Comparison of ENCODE assay signal across 27 cellular contexts in genomic region chr20:34773726-34774125, GRCh38.
"Had no signal": no experiment of that assay in that cellular context is flagged by ENCODE, and none has a peak within 500 bp of the region (broad histone marks: within the 10 kb centered on the region; RNA-seq: fewer than 3 reads in every experiment).

No MANE protein-coding gene starts in this region.

- H3K4me1 ChIP-seq: body of pancreas, esophagus squamous epithelium, neural progenitor cell, right atrium auricular region, transverse colon had no signal

- H3K9me3 ChIP-seq: adrenal gland, body of pancreas, esophagus squamous epithelium, heart right ventricle, right atrium auricular region, suprapubic skin, transverse colon had no signal

- H3K4me3 ChIP-seq: adrenal gland, body of pancreas, esophagus squamous epithelium, heart right ventricle, neural progenitor cell, right atrium auricular region, smooth muscle cell, suprapubic skin, transverse colon had no signal

- ATAC-seq: activated CD8-positive, alpha-beta memory T cell treated with anti-CD3 and anti-CD28 coated beads, Interleukin-2, amount 10 ng/mL, durations not matched to agents 7 days and 5 days; activated CD8-positive, alpha-beta T cell treated with anti-CD3 and anti-CD28 coated beads, Interleukin-2, amount 10 ng/mL, durations not matched to agents 7 days and 5 days; body of pancreas; heart right ventricle; naive thymus-derived CD8-positive, alpha-beta T cell had no signal

- H3K27ac ChIP-seq: adrenal gland, body of pancreas, epithelial cell of prostate, esophagus squamous epithelium, heart right ventricle, neural progenitor cell, right atrium auricular region, suprapubic skin, transverse colon had no signal

- H3K36me3 ChIP-seq: neural progenitor cell had no signal

- H3K27me3 ChIP-seq: adrenal gland, body of pancreas, esophagus squamous epithelium, heart right ventricle, neural progenitor cell, right atrium auricular region, suprapubic skin, transverse colon had no signal

- DNase-seq: activated CD4-positive, CD25-positive, alpha-beta regulatory T cell treated with anti-CD3 and anti-CD28 coated beads, Interleukin-2, amount 50 U/mL, for 72 hours; activated CD8-positive, alpha-beta memory T cell treated with anti-CD3 and anti-CD28 coated beads, Interleukin-2, amount 10 ng/mL, durations not matched to agents 7 days and 5 days; activated CD8-positive, alpha-beta T cell treated with anti-CD3 and anti-CD28 coated beads, Interleukin-2, amount 10 ng/mL, durations not matched to agents 7 days and 5 days; activated effector memory CD4-positive, alpha-beta T cell treated with Interleukin-2 at 50 U/mL for 16 hours; activated naive CD4-positive, alpha-beta T cell treated with Interleukin-2 at 50 U/mL for 16 hours; adrenal gland; aorta; body of pancreas; dermis blood vessel endothelial cell; effector CD4-positive, alpha-beta T cell; esophagus squamous epithelium; foreskin melanocyte; heart right ventricle; midbrain; naive thymus-derived CD8-positive, alpha-beta T cell; occipital lobe; stimulated activated CD4-positive, alpha-beta T cell treated with anti-CD3 and anti-CD28 coated beads, Interleukin-1b, Interleukin-23, amount 100 ng/mL, for 48 hours; stimulated activated CD4-positive, alpha-beta T cell treated with anti-CD3 and anti-CD28 coated beads, Interleukin-4, amount 100 ng/mL, for 4 hours; stimulated activated CD8-positive, alpha-beta memory T cell treated with anti-CD3 and anti-CD28 coated beads, Interleukin-4, amount 100 ng/mL, for 48 hours; stimulated activated naive CD4-positive, alpha-beta T cell; T1000; transverse colon had no signal
